19 cellular contexts compared by ENCODE assay signal in genomic region chr14:98183556-98183955, GRCh38.
DNase-seq lines count a peak whose midpoint lies in the region; ATAC-seq, FAIRE-seq and TF ChIP-seq lines count a peak whose summit lies in the region.
"Had no signal": no experiment of that assay in that cellular context is flagged by ENCODE, and none has a peak within 500 bp of the region (broad histone marks: within the 10 kb centered on the region; RNA-seq: fewer than 3 reads in every experiment).

No MANE protein-coding gene starts in this region.

- ATAC-seq in natural killer cell treated with Interleukin-12 subunit alpha and Interleukin-12 subunit beta and Interleukin-15 and Interleukin-18, amount 100 ng/mL, for 72 hours, result no peak
- ATAC-seq in natural killer cell, result no peak
- no peak for ATAC-seq in activated naive CD8-positive, alpha-beta T cell treated with anti-CD3 and anti-CD28 coated beads, Interleukin-2, amount 10 ng/mL, durations not matched to agents 7 days and 5 days (ENCODE audit: low read depth)
- ATAC-seq: pancreas; stimulated activated naive B cell treated with anti-CD40 and anti-IgM and Interleukin-4, amounts not matched to agents 10 μg/mL and 1 μg/mL and 100 μg/mL, for 72 hours had no signal

- no peak for TF ChIP-seq CTCF in natural killer cell (IDR thresholded peaks at IDR 0.05)

- no peaks in the 10 kb centered on the region for H3K27me3 Mint-ChIP-seq in T-helper 1 cell treated with Interleukin-12 subunit alpha and Interleukin-12 subunit beta and Interleukin-4 antibody, amounts not matched to agents 30 μg/mL and 1 μg/mL, for 36 hours (ENCODE audit: low read depth)
- H3K27me3 Mint-ChIP-seq in natural killer cell treated with Interleukin-12 subunit alpha and Interleukin-12 subunit beta and Interleukin-15 and Interleukin-18, amount 100 ng/mL, for 72 hours, result no peaks in the 10 kb centered on the region
- H3K27me3 Mint-ChIP-seq in natural killer cell (ENCODE audit: low read depth in 2 of 2), result peaks cover 0 to 5% of the 10 kb centered on the region in 2 donors
- H3K27me3 Mint-ChIP-seq in activated naive CD8-positive, alpha-beta T cell treated with anti-CD3 and anti-CD28 coated beads, Interleukin-2, amount 10 ng/mL, durations not matched to agents 7 days and 5 days, result no peaks in the 10 kb centered on the region

- intact Hi-C loops in natural killer cell (cut with micrococcal nuclease), result no loop called here

- H3K27ac Mint-ChIP-seq in T-helper 1 cell treated with Interleukin-12 subunit alpha and Interleukin-12 subunit beta and Interleukin-4 antibody, amounts not matched to agents 30 μg/mL and 1 μg/mL, for 36 hours, result peak overlapping the region; percentile 96
- H3K27ac Mint-ChIP-seq in natural killer cell treated with Interleukin-12 subunit alpha and Interleukin-12 subunit beta and Interleukin-15 and Interleukin-18, amount 100 ng/mL, for 72 hours, result peak overlapping the region; percentile 97 to 98
- no peak overlapping the region for H3K27ac Mint-ChIP-seq in natural killer cell
- H3K27ac Mint-ChIP-seq in activated naive CD8-positive, alpha-beta T cell treated with anti-CD3 and anti-CD28 coated beads, Interleukin-2, amount 10 ng/mL, durations not matched to agents 7 days and 5 days, result peak overlapping the region; percentile 90
- H3K27ac Mint-ChIP-seq: stimulated activated naive B cell treated with anti-CD40 and anti-IgM and Interleukin-4, amounts not matched to agents 10 μg/mL and 1 μg/mL and 100 μg/mL, for 72 hours had no signal

- no peaks in the 10 kb centered on the region for H3K9me3 Mint-ChIP-seq in T-helper 1 cell treated with Interleukin-12 subunit alpha and Interleukin-12 subunit beta and Interleukin-4 antibody, amounts not matched to agents 30 μg/mL and 1 μg/mL, for 36 hours
- H3K9me3 Mint-ChIP-seq in natural killer cell treated with Interleukin-12 subunit alpha and Interleukin-12 subunit beta and Interleukin-15 and Interleukin-18, amount 100 ng/mL, for 72 hours, result peaks cover 3% of the 10 kb centered on the region
- no peaks in the 10 kb centered on the region for H3K9me3 Mint-ChIP-seq in natural killer cell
- no peaks in the 10 kb centered on the region for H3K9me3 Mint-ChIP-seq in activated naive CD8-positive, alpha-beta T cell treated with anti-CD3 and anti-CD28 coated beads, Interleukin-2, amount 10 ng/mL, durations not matched to agents 7 days and 5 days

- peak overlapping the region; percentile 4 for H3K4me3 Mint-ChIP-seq in T-helper 1 cell treated with Interleukin-12 subunit alpha and Interleukin-12 subunit beta and Interleukin-4 antibody, amounts not matched to agents 30 μg/mL and 1 μg/mL, for 36 hours
- peak overlapping the region; percentile 43 for H3K4me3 Mint-ChIP-seq in natural killer cell treated with Interleukin-12 subunit alpha and Interleukin-12 subunit beta and Interleukin-15 and Interleukin-18, amount 100 ng/mL, for 72 hours
- no peak overlapping the region for H3K4me3 Mint-ChIP-seq in natural killer cell
- H3K4me3 Mint-ChIP-seq in activated naive CD8-positive, alpha-beta T cell treated with anti-CD3 and anti-CD28 coated beads, Interleukin-2, amount 10 ng/mL, durations not matched to agents 7 days and 5 days, result peak overlapping the region; percentile 59
- H3K4me3 Mint-ChIP-seq: stimulated activated naive B cell treated with anti-CD40 and anti-IgM and Interleukin-4, amounts not matched to agents 10 μg/mL and 1 μg/mL and 100 μg/mL, for 72 hours had no signal

- no peak for FAIRE-seq in frontal cortex (lab: Jason Lieb, UNC)
- FAIRE-seq: G401.6, keratinocyte, pancreas had no signal

- H3K36me3 Mint-ChIP-seq in T-helper 1 cell treated with Interleukin-12 subunit alpha and Interleukin-12 subunit beta and Interleukin-4 antibody, amounts not matched to agents 30 μg/mL and 1 μg/mL, for 36 hours (ENCODE audit: low read depth), result peaks cover 6% of the 10 kb centered on the region
- no peaks in the 10 kb centered on the region for H3K36me3 Mint-ChIP-seq in natural killer cell treated with Interleukin-12 subunit alpha and Interleukin-12 subunit beta and Interleukin-15 and Interleukin-18, amount 100 ng/mL, for 72 hours
- no peaks in the 10 kb centered on the region for H3K36me3 Mint-ChIP-seq in natural killer cell
- H3K36me3 Mint-ChIP-seq in activated naive CD8-positive, alpha-beta T cell treated with anti-CD3 and anti-CD28 coated beads, Interleukin-2, amount 10 ng/mL, durations not matched to agents 7 days and 5 days, result peaks cover 5% of the 10 kb centered on the region
- H3K36me3 Mint-ChIP-seq: stimulated activated naive B cell treated with anti-CD40 and anti-IgM and Interleukin-4, amounts not matched to agents 10 μg/mL and 1 μg/mL and 100 μg/mL, for 72 hours had no signal

- POLR2A ChIA-PET in activated naive CD8-positive, alpha-beta T cell treated with anti-CD3 and anti-CD28 coated beads, Interleukin-2, amount 10 ng/mL, durations not matched to agents 7 days and 5 days (lab: Charles Lee), result interaction anchor here (1.0 to 14.9 kb wide), 5 partner anchors 9 to 206 kb away, joined by 3 to 101 read pairs (median 7); no protein-coding TSS in a partner anchor

- H3K4me1 Mint-ChIP-seq in T-helper 1 cell treated with Interleukin-12 subunit alpha and Interleukin-12 subunit beta and Interleukin-4 antibody, amounts not matched to agents 30 μg/mL and 1 μg/mL, for 36 hours (ENCODE audit: low read depth), result peaks cover 85% of the 10 kb centered on the region
- H3K4me1 Mint-ChIP-seq in natural killer cell treated with Interleukin-12 subunit alpha and Interleukin-12 subunit beta and Interleukin-15 and Interleukin-18, amount 100 ng/mL, for 72 hours (ENCODE audit: low read depth in 2 of 2), result peaks cover 53 to 63% of the 10 kb centered on the region in 2 donors
- H3K4me1 Mint-ChIP-seq in natural killer cell, result peaks cover 45 to 52% of the 10 kb centered on the region in 2 donors
- H3K4me1 Mint-ChIP-seq in activated naive CD8-positive, alpha-beta T cell treated with anti-CD3 and anti-CD28 coated beads, Interleukin-2, amount 10 ng/mL, durations not matched to agents 7 days and 5 days, result peaks cover 82% of the 10 kb centered on the region
- H3K4me1 Mint-ChIP-seq: stimulated activated naive B cell treated with anti-CD40 and anti-IgM and Interleukin-4, amounts not matched to agents 10 μg/mL and 1 μg/mL and 100 μg/mL, for 72 hours had no signal

- DNase-seq in T-helper 1 cell (no peak), natural killer cell (no peak), NCI-H2081 treated with DMSO at 0.1 percent for 48 hours (lab: John Stamatoyannopoulos, UW) (no peak), A172 (ENCODE audit: low spot score) (no peak), frontal cortex (ENCODE audit: low spot score in 2 of 2) (no peak)
- DNase-seq in natural killer cell treated with Interleukin-12 subunit alpha and Interleukin-12 subunit beta and Interleukin-15 and Interleukin-18, amount 100 ng/mL, for 72 hours (ENCODE audit: low spot score), result no peak
- no peak for DNase-seq in activated naive CD8-positive, alpha-beta T cell treated with anti-CD3 and anti-CD28 coated beads, Interleukin-2, amount 10 ng/mL, durations not matched to agents 7 days and 5 days
- DNase-seq: anterior cingulate cortex; NCI-H1048; NCI-H1930; NCI-H226; pancreas; RPMI8226; stimulated activated CD4-positive, alpha-beta T cell treated with anti-CD3 and anti-CD28 coated beads, Interleukin-4, amount 100 ng/mL, for 1 hour; stimulated activated naive B cell treated with anti-CD40 and anti-IgM and Interleukin-4, amounts not matched to agents 10 μg/mL and 1 μg/mL and 100 μg/mL, for 72 hours; transverse colon had no signal

Comparison
In these comparisons a context has a peak if more than half of its experiments do, and no peak if none do; other contexts are left out.
1. H3K27ac Mint-ChIP-seq: peak in T-helper 1 cell treated with Interleukin-12 subunit alpha and Interleukin-12 subunit beta and Interleukin-4 antibody, amounts not matched to agents 30 μg/mL and 1 μg/mL, for 36 hours (single experiment), natural killer cell treated with Interleukin-12 subunit alpha and Interleukin-12 subunit beta and Interleukin-15 and Interleukin-18, amount 100 ng/mL, for 72 hours (2 of 2) and activated naive CD8-positive, alpha-beta T cell treated with anti-CD3 and anti-CD28 coated beads, Interleukin-2, amount 10 ng/mL, durations not matched to agents 7 days and 5 days (single experiment); none in natural killer cell (0 of 2).